Comparison of ENCODE assay signal across 8 cellular contexts in the genomic region with DNA sequence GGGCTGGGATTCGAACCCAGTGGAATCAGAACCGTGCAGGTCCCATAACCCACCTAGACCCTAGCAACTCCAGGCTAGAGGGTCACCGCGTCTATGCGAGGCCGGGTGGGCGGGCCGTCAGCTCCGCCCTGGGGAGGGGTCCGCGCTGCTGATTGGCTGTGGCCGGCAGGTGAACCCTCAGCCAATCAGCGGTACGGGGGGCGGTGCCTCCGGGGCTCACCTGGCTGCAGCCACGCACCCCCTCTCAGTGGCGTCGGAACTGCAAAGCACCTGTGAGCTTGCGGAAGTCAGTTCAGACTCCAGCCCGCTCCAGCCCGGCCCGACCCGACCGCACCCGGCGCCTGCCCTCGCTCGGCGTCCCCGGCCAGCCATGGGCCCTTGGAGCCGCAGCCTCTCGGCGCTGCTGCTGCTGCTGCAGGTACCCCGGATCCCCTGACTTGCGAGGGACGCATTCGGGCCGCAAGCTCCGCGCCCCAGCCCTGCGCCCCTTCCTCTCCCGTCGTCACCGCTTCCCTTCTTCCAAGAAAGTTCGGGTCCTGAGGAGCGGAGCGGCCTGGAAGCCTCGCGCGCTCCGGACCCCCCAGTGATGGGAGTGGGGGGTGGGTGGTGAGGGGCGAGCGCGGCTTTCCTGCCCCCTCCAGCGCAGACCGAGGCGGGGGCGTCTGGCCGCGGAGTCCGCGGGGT. TPM values are rescaled to one million over a fixed set of nuclear protein-coding genes. Genes with fewer than 3 reads are reported as not detected.
A peak's percentile ranks its signal among the peaks of the same experiment; 100 is the strongest.
DNase-seq lines count a peak whose midpoint lies in the region; ATAC-seq and TF ChIP-seq lines count a peak whose summit lies in the region.

TSS of gene CDH1 (plus strand) at position 247 of the 684 bp plus-strand sequence. CDS start at position 371, 124 bp downstream.

- no peaks in the 10 kb centered on the region for H3F3A ChIP-seq in SK-N-SH (replicated peaks; ENCODE audit: insufficient read depth)

- no peaks in the 10 kb centered on the region for H3K9me3 ChIP-seq in SK-N-SH

- no peaks in the 10 kb centered on the region for H3K9me2 ChIP-seq in SK-N-SH

- no peaks in the 10 kb centered on the region for H3K36me3 Mint-ChIP-seq in neural crest cell (ENCODE audit: low read depth)

- H3K4me3 Mint-ChIP-seq in neural crest cell, result peak within 1 kb of the TSS; percentile 81

- no peak within 1 kb of the TSS for H3K9ac ChIP-seq in SK-N-SH

- CTCF ChIA-PET in SK-N-SH (lab: Yijun Ruan, JAX), result interaction anchor here (0.7 kb wide), 1 partner anchor 147 kb away, joined by 3 read pairs; no protein-coding TSS in a partner anchor

- no peaks in the 10 kb centered on the region for H4K20me1 ChIP-seq in SK-N-SH (ENCODE audit: insufficient read depth)

- peak; percentile 73 for DNase-seq in SK-N-SH
- no peak for DNase-seq in epithelial cell of proximal tubule (ENCODE audit: low read depth)
- DNase-seq in neural crest cell (ENCODE audit: low read depth, low spot score), result no peak
- no peak for DNase-seq in inferior parietal cortex (ENCODE audit: extremely low spot score)
- no peak for DNase-seq in AG08396 (ENCODE audit: low spot score)

- TF ChIP-seq RAD21 in SK-N-SH (IDR thresholded peaks at IDR 0.05; ENCODE audit: low read length), result no peak

- WGBS in SK-N-SH (ENCODE audit: low lambda C conversion rate), result 16% methylated on average over 22 of the region's 63 CpGs

- no peak within 1 kb of the TSS for H3K27ac Mint-ChIP-seq in neural crest cell (ENCODE audit: unreplicated experiment)

- H3K27ac ChIP-seq in SK-N-SH (ENCODE audit: low read depth in 2 of 2, low read length in 1 of 2), result no peak within 1 kb of the TSS

- no peak within 1 kb of the TSS for H3K4me2 ChIP-seq in SK-N-SH

- H3K4me3 ChIP-seq in SK-N-SH (ENCODE audit: low read depth in 2 of 2, low read length in 1 of 2) (peak within 1 kb of the TSS in 1 of 2 experiments; percentile 33; a peak in 1 of 4 replicates), epithelial cell of proximal tubule (ENCODE audit: low read depth, low read length) (peak within 1 kb of the TSS; percentile 50)

- TF ChIP-seq EP300 in SK-N-SH (IDR thresholded peaks at IDR 0.05; ENCODE audit: borderline replicate concordance in 1 of 2, low read depth in 1 of 2, low read length in 1 of 2), result no peak

- H3K27me3 ChIP-seq in SK-N-SH (ENCODE audit: insufficient read depth), result peaks cover 16% of the 10 kb centered on the region; the same call in 1 of the 2 replicates

- POLR2A ChIA-PET in SK-N-SH (lab: Yijun Ruan, JAX), result no interaction called here

- peaks cover 11% of the 10 kb centered on the region for H3K4me1 Mint-ChIP-seq in neural crest cell

- H3K79me2 ChIP-seq in SK-N-SH (ENCODE audit: insufficient read depth), result no peaks in the 10 kb centered on the region

- no peaks in the 10 kb centered on the region for H3K9me3 Mint-ChIP-seq in neural crest cell

- H2AFZ ChIP-seq in SK-N-SH (ENCODE audit: low read depth), result no peak within 1 kb of the TSS

- ATAC-seq in SK-N-SH treated with all-trans-retinoic acid at 6 μM for 48 hours (no peak; the same call in 2 of the 3 replicates), GM18909 (IDR thresholded peaks at IDR 0.05; ENCODE audit: poor library complexity, unreplicated experiment) (no peak)
- peak; percentile 39 to 63 for ATAC-seq in activated CD4-positive, CD25-positive, alpha-beta regulatory T cell treated with anti-CD3 and anti-CD28 coated beads, Interleukin-2, amount 50 U/mL, for 24 hours

- peaks cover 65% of the 10 kb centered on the region for H3K27me3 Mint-ChIP-seq in neural crest cell (ENCODE audit: low read depth)

- no peak for TF ChIP-seq CTCF in SK-N-SH (IDR thresholded peaks at IDR 0.05)
- TF ChIP-seq CTCF in epithelial cell of proximal tubule (conservative IDR thresholded peaks at IDR 0.05; ENCODE audit: low read depth, low read length), result no peak
- TF ChIP-seq CTCF in neural crest cell (conservative IDR thresholded peaks at IDR 0.05), result no peak

- no peaks in the 10 kb centered on the region for H3K36me3 ChIP-seq in SK-N-SH (replicated peaks in 1 of 2; ENCODE audit: control insufficient read depth in 1 of 2, insufficient read depth in 2 of 2, low read length in 1 of 2)

- H3K4me1 ChIP-seq in SK-N-SH (ENCODE audit: control insufficient read depth in 1 of 2, insufficient read depth in 2 of 2, low read depth in 1 of 2, low read length in 1 of 2), result peaks cover 0 to 8% of the 10 kb centered on the region in 2 experiments; a peak in 1 of 4 replicates

TF ChIP-seq in SK-N-SH, 30 proteins besides CTCF, POLR2A, EP300 and RAD21 (continues in another document):
- TF ChIP-seq, protein P1, sequence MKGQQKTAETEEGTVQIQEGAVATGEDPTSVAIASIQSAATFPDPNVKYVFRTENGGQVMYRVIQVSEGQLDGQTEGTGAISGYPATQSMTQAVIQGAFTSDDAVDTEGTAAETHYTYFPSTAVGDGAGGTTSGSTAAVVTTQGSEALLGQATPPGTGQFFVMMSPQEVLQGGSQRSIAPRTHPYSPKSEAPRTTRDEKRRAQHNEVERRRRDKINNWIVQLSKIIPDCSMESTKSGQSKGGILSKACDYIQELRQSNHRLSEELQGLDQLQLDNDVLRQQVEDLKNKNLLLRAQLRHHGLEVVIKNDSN (IDR thresholded peaks at IDR 0.05; ENCODE audit: borderline replicate concordance, low read depth), result no peak
- TF ChIP-seq RFX5 (IDR thresholded peaks at IDR 0.05; ENCODE audit: low read length), result no peak
- TF ChIP-seq CHD2 (IDR thresholded peaks at IDR 0.05; ENCODE audit: low read length, partially characterized antibody), result no peak
- TF ChIP-seq FOSL2 (IDR thresholded peaks at IDR 0.05; ENCODE audit: borderline replicate concordance, low read depth), result no peak
- TF ChIP-seq ELF1 (IDR thresholded peaks at IDR 0.05), result no peak
- no peak for TF ChIP-seq NRF1 (IDR thresholded peaks at IDR 0.05; ENCODE audit: low read depth, low read length)

TF ChIP-seq in SK-N-SH treated with all-trans-retinoic acid at 6 μM for 48 hours, 23 proteins besides CTCF, POLR2A, EP300 and RAD21:
- TF ChIP-seq, protein P2, sequence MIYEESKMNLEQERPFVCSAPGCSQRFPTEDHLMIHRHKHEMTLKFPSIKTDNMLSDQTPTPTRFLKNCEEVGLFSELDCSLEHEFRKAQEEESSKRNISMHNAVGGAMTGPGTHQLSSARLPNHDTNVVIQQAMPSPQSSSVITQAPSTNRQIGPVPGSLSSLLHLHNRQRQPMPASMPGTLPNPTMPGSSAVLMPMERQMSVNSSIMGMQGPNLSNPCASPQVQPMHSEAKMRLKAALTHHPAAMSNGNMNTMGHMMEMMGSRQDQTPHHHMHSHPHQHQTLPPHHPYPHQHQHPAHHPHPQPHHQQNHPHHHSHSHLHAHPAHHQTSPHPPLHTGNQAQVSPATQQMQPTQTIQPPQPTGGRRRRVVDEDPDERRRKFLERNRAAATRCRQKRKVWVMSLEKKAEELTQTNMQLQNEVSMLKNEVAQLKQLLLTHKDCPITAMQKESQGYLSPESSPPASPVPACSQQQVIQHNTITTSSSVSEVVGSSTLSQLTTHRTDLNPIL (CRISPR knock-in tag; IDR thresholded peaks at IDR 0.05; ENCODE audit: low read depth), result no peak
- TF ChIP-seq ZFP3 (CRISPR knock-in tag; IDR thresholded peaks at IDR 0.05) (no peak), TOX (CRISPR knock-in tag; IDR thresholded peaks at IDR 0.05; ENCODE audit: borderline replicate concordance) (no peak)

RNA-seq across cellular contexts. Expression of gene CDH1, which starts in this region (rescaled TPM):
- polyA plus RNA-seq in SK-N-SH (2012; rRNA removed), result not detected in 2 replicates
- polyA plus RNA-seq in SK-N-SH (2012; cell fraction: cytosol; rRNA removed), result 0.01 TPM in 1 of 2 replicates, not detected in the other
- polyA plus RNA-seq in SK-N-SH (2012; cell fraction: nucleus; rRNA removed), result not detected in 2 replicates
- total RNA-seq in epithelial cell of proximal tubule, result 29.2 and 56.8 TPM in 2 replicates
- total RNA-seq in neural crest cell, result 0.48 and 1.1 TPM in 2 replicates

Comparison
In these comparisons a context has a peak if more than half of its experiments do, and no peak if none do; other contexts are left out.
1. RNA of gene CDH1 (total RNA-seq): 29.2 to 56.8 TPM in epithelial cell of proximal tubule; 0.48 to 1.1 TPM in neural crest cell; every median in the first group is over 10 times any median in the second.
2. Peak in DNase-seq in SK-N-SH; RNA of the gene not detected or under 1 TPM.
3. ATAC-seq: peak in activated CD4-positive, CD25-positive, alpha-beta regulatory T cell treated with anti-CD3 and anti-CD28 coated beads, Interleukin-2, amount 50 U/mL, for 24 hours (2 of 2); none in SK-N-SH treated with all-trans-retinoic acid at 6 μM for 48 hours (single experiment) and GM18909 (single experiment).